Comparison of ENCODE assay signal across 25 cellular contexts in the genomic region with DNA sequence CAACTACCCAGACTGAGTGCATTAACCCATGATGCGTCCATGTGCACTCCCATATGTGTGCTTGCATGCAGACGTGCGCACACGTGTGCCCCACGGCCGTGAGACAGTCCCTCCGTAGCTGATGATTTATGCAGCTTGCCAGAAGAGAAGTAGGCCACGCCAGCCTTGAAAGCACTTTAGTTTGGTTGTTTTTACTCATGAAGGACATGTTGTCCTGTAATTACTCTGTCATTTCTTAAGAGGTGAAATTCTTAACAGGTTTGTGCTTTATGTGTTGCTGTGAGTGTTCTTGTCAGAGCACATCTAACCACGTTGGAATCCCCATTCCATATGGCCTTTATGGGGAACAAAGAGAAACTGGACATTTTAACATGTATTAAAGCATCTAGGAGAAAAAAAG.
A peak's percentile ranks its signal among the peaks of the same experiment; 100 is the strongest.
DNase-seq lines count a peak whose midpoint lies in the region; ATAC-seq, FAIRE-seq and TF ChIP-seq lines count a peak whose summit lies in the region.
"Had no signal": no experiment of that assay in that cellular context is flagged by ENCODE, and none has a peak within 500 bp of the region (broad histone marks: within the 10 kb centered on the region; RNA-seq: fewer than 3 reads in every experiment).

No MANE protein-coding gene starts in this region.

- H3K4me1 ChIP-seq in A549: peaks cover 34% of the 10 kb centered on the region
- peaks cover 0 to 17% (median 4%) of the 10 kb centered on the region in 4 donors for H3K4me1 ChIP-seq in right lobe of liver

- H3K9me3 ChIP-seq in A549 (no peaks in the 10 kb centered on the region), right lobe of liver (no peaks in the 10 kb centered on the region)
- H3K9me3 ChIP-seq: colonic mucosa had no signal

- POLR2A ChIA-PET in A549 (lab: Yijun Ruan, JAX): no interaction called here

- peak overlapping the region; percentile 96 for H3K4me2 ChIP-seq in A549

- no peak for FAIRE-seq in A549 (lab: Jason Lieb, UNC)
- FAIRE-seq: H54 had no signal

- no peak for TF ChIP-seq RAD21 in A549 (conservative IDR thresholded peaks at IDR 0.05 in 1 of 2, IDR thresholded peaks at IDR 0.05 in 1 of 2)

- H3K27me3 ChIP-seq in right lobe of liver: no peaks in the 10 kb centered on the region
- H3K27me3 ChIP-seq: cardiac muscle cell, colonic mucosa had no signal

- in situ Hi-C loops in KBM-7 (cut with MboI; ENCODE audit: low pct_unique_long_range_greater_than_20kb, low sequenced_read_pairs): no loop called here

- ATAC-seq in A549 (peak; percentile 25 to 41; a peak in 3 of 6 replicates), right lobe of liver (peak; percentile 34 to 62 (median 44))

- H3K9me3 Mint-ChIP-seq in progenitor cell of endocrine pancreas (ENCODE audit: low read depth): peaks cover 3% of the 10 kb centered on the region
- H3K9me3 Mint-ChIP-seq: activated naive CD4-positive, alpha-beta T cell treated with anti-CD3 and anti-CD28 coated beads for 36 hours had no signal

- H3K27ac Mint-ChIP-seq in progenitor cell of endocrine pancreas: peak overlapping the region; percentile 72
- H3K27ac Mint-ChIP-seq: activated naive CD4-positive, alpha-beta T cell treated with anti-CD3 and anti-CD28 coated beads for 36 hours; CD4-positive, alpha-beta memory T cell had no signal

- H3K27me3 Mint-ChIP-seq in progenitor cell of endocrine pancreas: no peaks in the 10 kb centered on the region

- H3K4me3 Mint-ChIP-seq in progenitor cell of endocrine pancreas (ENCODE audit: low read depth): peak overlapping the region; percentile 15
- H3K4me3 Mint-ChIP-seq: activated naive CD4-positive, alpha-beta T cell treated with anti-CD3 and anti-CD28 coated beads for 36 hours; CD4-positive, alpha-beta memory T cell had no signal

- no peaks in the 10 kb centered on the region for H3K36me3 Mint-ChIP-seq in progenitor cell of endocrine pancreas (ENCODE audit: insufficient read depth)
- H3K36me3 Mint-ChIP-seq: CD4-positive, alpha-beta memory T cell had no signal

- H3K4me3 ChIP-seq in A549 (peak overlapping the region; percentile 30; the same call in 2 of the 3 replicates), right lobe of liver (no peak overlapping the region)
- H3K4me3 ChIP-seq: cardiac muscle cell, colonic mucosa, SK-N-MC had no signal

- DNase-seq in A549 (ENCODE audit: low read depth in 1 of 2, low spot score in 1 of 2) (peak in 1 of 2 experiments; percentile 19), amniotic epithelial cell (ENCODE audit: low read depth) (peak; percentile 29), right lobe of liver (no peak), progenitor cell of endocrine pancreas (ENCODE audit: low spot score, unreplicated experiment) (no peak), mucosa of gallbladder (ENCODE audit: low spot score) (no peak), KBM-7 (no peak), SHP77 (lab: John Stamatoyannopoulos, UW) (no peak), pons (ENCODE audit: low spot score) (no peak)
- DNase-seq: 8988T; activated CD4-positive, alpha-beta T cell treated with anti-CD3 and anti-CD28 coated beads, Interleukin-2, amount 50 U/mL, for 4 hours; activated CD4-positive, CD25-positive, alpha-beta regulatory T cell; activated naive CD4-positive, alpha-beta T cell treated with anti-CD3 and anti-CD28 coated beads for 36 hours; AML-193; CD4-positive, alpha-beta memory T cell; DMS 273 treated with DMSO at 0.1 percent for 48 hours; effector memory CD4-positive, alpha-beta T cell; erythroblast; kidney; retina; RPMI8226; stimulated activated CD4-positive, alpha-beta T cell treated with anti-CD3 and anti-CD28 coated beads, Interleukin-2, amount 100 ng/mL, for 24 hours had no signal

- intact Hi-C loops in right lobe of liver (cut with DNase I): no loop called here

- WGBS in A549 (ENCODE audit: missing lambda C conversion rate): 42% methylated on average over 9 of the region's 9 CpGs
- WGBS in right lobe of liver (ENCODE audit: insufficient coverage, low coverage, low lambda C conversion rate, missing lambda C conversion rate): 40% methylated on average over 9 of the region's 9 CpGs

- no peak for TF ChIP-seq EP300 in A549 (IDR thresholded peaks at IDR 0.05)

- H3K27ac ChIP-seq in A549: peak overlapping the region; percentile 91 to 95
- peak overlapping the region in 2 of 3 donors; percentile 41 to 43 for H3K27ac ChIP-seq in right lobe of liver
- H3K27ac ChIP-seq: cardiac muscle cell, colonic mucosa, SK-N-MC had no signal

- CTCF ChIA-PET in A549 (lab: Yijun Ruan, JAX): interaction anchor here (1.0 kb wide), 1 partner anchor 48 kb away, joined by 3 read pairs; no protein-coding TSS in a partner anchor

- H3K36me3 ChIP-seq in right lobe of liver: no peaks in the 10 kb centered on the region
- H3K36me3 ChIP-seq: cardiac muscle cell, colonic mucosa had no signal

- peaks cover 41% of the 10 kb centered on the region for H3K4me1 Mint-ChIP-seq in progenitor cell of endocrine pancreas (ENCODE audit: low read depth)
- H3K4me1 Mint-ChIP-seq: CD4-positive, alpha-beta memory T cell had no signal

- TF ChIP-seq CTCF in A549 (IDR thresholded peaks at IDR 0.05): no peak
- no peak for TF ChIP-seq CTCF in right lobe of liver (IDR thresholded peaks at IDR 0.05)
- TF ChIP-seq CTCF in progenitor cell of endocrine pancreas (IDR thresholded peaks at IDR 0.05; ENCODE audit: unreplicated experiment): no peak

- TF ChIP-seq POLR2A in A549 (IDR thresholded peaks at IDR 0.05; ENCODE audit: low read length) (no peak), right lobe of liver (IDR thresholded peaks at IDR 0.05) (no peak)

TF ChIP-seq in A549, 52 proteins besides CTCF, POLR2A, EP300 and RAD21:
- TF ChIP-seq, protein P1, sequence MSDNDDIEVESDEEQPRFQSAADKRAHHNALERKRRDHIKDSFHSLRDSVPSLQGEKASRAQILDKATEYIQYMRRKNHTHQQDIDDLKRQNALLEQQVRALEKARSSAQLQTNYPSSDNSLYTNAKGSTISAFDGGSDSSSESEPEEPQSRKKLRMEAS (IDR thresholded peaks at IDR 0.05): 0 out of 2 replicates have a peak, but pooled peaks have one; percentile 16
- TF ChIP-seq, protein P2, sequence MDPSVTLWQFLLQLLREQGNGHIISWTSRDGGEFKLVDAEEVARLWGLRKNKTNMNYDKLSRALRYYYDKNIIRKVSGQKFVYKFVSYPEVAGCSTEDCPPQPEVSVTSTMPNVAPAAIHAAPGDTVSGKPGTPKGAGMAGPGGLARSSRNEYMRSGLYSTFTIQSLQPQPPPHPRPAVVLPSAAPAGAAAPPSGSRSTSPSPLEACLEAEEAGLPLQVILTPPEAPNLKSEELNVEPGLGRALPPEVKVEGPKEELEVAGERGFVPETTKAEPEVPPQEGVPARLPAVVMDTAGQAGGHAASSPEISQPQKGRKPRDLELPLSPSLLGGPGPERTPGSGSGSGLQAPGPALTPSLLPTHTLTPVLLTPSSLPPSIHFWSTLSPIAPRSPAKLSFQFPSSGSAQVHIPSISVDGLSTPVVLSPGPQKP (IDR thresholded peaks at IDR 0.05; ENCODE audit: low read depth, low read length): no peak
